Comparison of ENCODE assay signal across 21 cellular contexts in genomic region chr3:72254483-72254882, GRCh38.
"Had no signal": no experiment of that assay in that cellular context is flagged by ENCODE, and none has a peak within 500 bp of the region (broad histone marks: within the 10 kb centered on the region; RNA-seq: fewer than 3 reads in every experiment).

No MANE protein-coding gene starts in this region.

- H3K9me3 ChIP-seq: left ventricle myocardium inferior, neutrophil, psoas muscle, tibial nerve, uterus had no signal

- ATAC-seq: natural killer cell; psoas muscle; stimulated activated memory B cell treated with anti-CD40 and anti-IgM and Interleukin-4, amounts not matched to agents 10 μg/mL and 1 μg/mL and 100 μg/mL, for 72 hours; stimulated activated naive CD8-positive, alpha-beta T cell treated with anti-CD3 and anti-CD28 coated beads, Interleukin-15, amount 100 ng/mL, for 72 hours had no signal

- FAIRE-seq: islet of Langerhans had no signal

- DNase-seq: immature natural killer cell; left ventricle myocardium inferior; naive B cell; natural killer cell; occipital lobe; psoas muscle; stimulated activated CD4-positive, alpha-beta T cell treated with anti-CD3 and anti-CD28 coated beads, Interleukin-1b, Interleukin-23, amount 100 ng/mL, for 48 hours; stimulated activated CD4-positive, alpha-beta T cell treated with anti-CD3 and anti-CD28 coated beads, Interleukin-2, amount 100 ng/mL, for 48 hours; stimulated activated CD4-positive, alpha-beta T cell treated with anti-CD3 and anti-CD28 coated beads, Interleukin-4, amount 100 ng/mL, for 4 hours; stimulated activated CD8-positive, alpha-beta memory T cell treated with anti-CD3 and anti-CD28 coated beads, Interleukin-4, amount 100 ng/mL, for 48 hours; stimulated activated naive CD4-positive, alpha-beta T cell treated with Interleukin-2 at 50 U/mL for 16 hours; stimulated activated naive CD8-positive, alpha-beta T cell treated with anti-CD3 and anti-CD28 coated beads, Interleukin-15, amount 100 ng/mL, for 72 hours; uterus had no signal

- H3K27ac ChIP-seq: left ventricle myocardium inferior, neural progenitor cell, neutrophil, parathyroid adenoma, psoas muscle, tibial nerve had no signal

- H3K4me3 ChIP-seq: left ventricle myocardium inferior, lung, neural progenitor cell, psoas muscle, smooth muscle cell, tibial nerve, uterus had no signal

- H3K4me1 ChIP-seq: psoas muscle had no signal

- H3K27me3 ChIP-seq: neural progenitor cell, neutrophil, tibial nerve, uterus had no signal

- H3K36me3 ChIP-seq: left ventricle myocardium inferior, neural progenitor cell, neutrophil, tibial nerve, uterus had no signal
